In the genomic region with DNA sequence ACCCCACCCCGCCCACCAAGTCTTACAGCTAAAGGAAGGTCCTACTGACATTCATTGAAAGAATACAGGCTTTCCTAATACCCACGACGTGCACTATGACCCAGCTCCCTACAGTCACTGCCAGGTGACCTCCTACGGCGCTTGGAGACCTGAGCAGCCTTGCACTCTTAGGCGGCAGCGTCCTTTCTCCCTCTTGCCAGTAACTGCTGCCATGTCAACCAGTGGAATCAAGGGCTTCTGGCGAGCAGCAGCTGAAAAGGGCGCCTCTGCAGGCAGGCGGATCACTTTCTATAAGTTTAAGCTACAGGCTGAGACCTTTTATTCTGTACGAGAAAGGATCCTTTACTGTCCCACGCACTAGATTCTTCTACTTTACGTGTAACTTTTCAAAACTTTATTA, we compare ENCODE assay signal across 8 cellular contexts. TPM values are rescaled to one million over a fixed set of nuclear protein-coding genes. Genes with fewer than 3 reads are reported as not detected.
A peak's percentile ranks its signal among the peaks of the same experiment; 100 is the strongest.
DNase-seq lines count a peak whose midpoint lies in the region; ATAC-seq and TF ChIP-seq lines count a peak whose summit lies in the region.

No MANE protein-coding gene starts in this region.

- no peak overlapping the region for H3K23ac ChIP-seq in mesendoderm (ENCODE audit: low read length)

- DNase-seq in Right ventricle myocardium inferior (ENCODE audit: missing footprints) (peak; percentile 33), cardiac septum (ENCODE audit: low spot score) (no peak), dermis microvascular lymphatic vessel endothelial cell (ENCODE audit: low read depth in 2 of 2) (peak; percentile 51 to 76), mesendoderm (peak; percentile 70), upper lobe of right lung (peak; percentile 72), kidney glomerular epithelial cell (lab: John Stamatoyannopoulos, UW) (no peak)

- H3K4me1 ChIP-seq in OCI-LY1 (ENCODE audit: insufficient read depth, low read length, severe bottlenecking), result peaks cover 31% of the 10 kb centered on the region
- H3K4me1 ChIP-seq in mesendoderm (ENCODE audit: control insufficient read depth, low read depth, low read length), result no peaks in the 10 kb centered on the region
- peaks cover 7% of the 10 kb centered on the region for H3K4me1 ChIP-seq in upper lobe of right lung

- WGBS in mesendoderm (ENCODE audit: extremely low coverage, insufficient coverage, low lambda C conversion rate), result no CpG with 5 or more reads among the region's 13 CpGs

- H3K27ac ChIP-seq in OCI-LY1 (ENCODE audit: low read depth, low read length, poor library complexity, severe bottlenecking) (no peak overlapping the region), mesendoderm (ENCODE audit: low read depth, low read length) (no peak overlapping the region), upper lobe of right lung (peak overlapping the region; percentile 92)

- no peak overlapping the region for H3K18ac ChIP-seq in mesendoderm (ENCODE audit: low read length)

- H3K36me3 ChIP-seq in OCI-LY1 (ENCODE audit: insufficient read depth, low read length), result no peaks in the 10 kb centered on the region
- no peaks in the 10 kb centered on the region for H3K36me3 ChIP-seq in mesendoderm (ENCODE audit: control insufficient read depth, insufficient read depth, low read length)
- no peaks in the 10 kb centered on the region for H3K36me3 ChIP-seq in upper lobe of right lung

- H3K9me3 ChIP-seq in OCI-LY1 (ENCODE audit: low read length) (no peaks in the 10 kb centered on the region), upper lobe of right lung (no peaks in the 10 kb centered on the region)

- no peak overlapping the region for H2BK120ac ChIP-seq in mesendoderm (ENCODE audit: low read depth, low read length)

- no peak overlapping the region for H2BK5ac ChIP-seq in mesendoderm (ENCODE audit: low read length)

- H3K27me3 ChIP-seq in OCI-LY1 (ENCODE audit: insufficient read depth, low read length) (peaks cover 4% of the 10 kb centered on the region; the same call in 1 of the 2 replicates), mesendoderm (ENCODE audit: insufficient read depth, low read length, poor library complexity) (peaks cover 9% of the 10 kb centered on the region), upper lobe of right lung (no peaks in the 10 kb centered on the region)

- H2AFZ ChIP-seq in OCI-LY1 (ENCODE audit: low read length), result no peak overlapping the region

- H2BK15ac ChIP-seq in mesendoderm (replicated peaks; ENCODE audit: low read depth), result no peak overlapping the region

- H2AK5ac ChIP-seq in mesendoderm (ENCODE audit: low read length), result no peak overlapping the region

- H4K5ac ChIP-seq in mesendoderm (ENCODE audit: low read length), result no peak overlapping the region

- H4K8ac ChIP-seq in mesendoderm (ENCODE audit: low read depth, low read length), result no peak overlapping the region

- H3K4me2 ChIP-seq in OCI-LY1 (ENCODE audit: low read length) (no peak overlapping the region), mesendoderm (ENCODE audit: low read length) (no peak overlapping the region)

- H3K4ac ChIP-seq in mesendoderm (ENCODE audit: low read depth, low read length), result no peak overlapping the region

- no peaks in the 10 kb centered on the region for H3K9me2 ChIP-seq in OCI-LY1 (ENCODE audit: low read depth, low read length)

- H3K79me2 ChIP-seq in OCI-LY1 (ENCODE audit: insufficient read depth, low read length), result no peaks in the 10 kb centered on the region
- H3K79me2 ChIP-seq in mesendoderm (ENCODE audit: control insufficient read depth, insufficient read depth, low read length), result no peaks in the 10 kb centered on the region

- peak; percentile 44 for TF ChIP-seq CTCF in OCI-LY1 (IDR thresholded peaks at IDR 0.05; ENCODE audit: low read length)
- peak; percentile 37 for TF ChIP-seq CTCF in upper lobe of right lung (IDR thresholded peaks at IDR 0.05)

- ATAC-seq in Right ventricle myocardium inferior (no peak), upper lobe of right lung (peak; percentile 3), HG03196 (IDR thresholded peaks at IDR 0.05; ENCODE audit: unreplicated experiment) (no peak)

- H3K79me1 ChIP-seq in mesendoderm (ENCODE audit: low read length), result no peaks in the 10 kb centered on the region

- no peaks in the 10 kb centered on the region for H4K20me1 ChIP-seq in OCI-LY1 (ENCODE audit: insufficient read depth, low read length)

- no peaks in the 10 kb centered on the region for H3F3A ChIP-seq in OCI-LY1 (ENCODE audit: insufficient read depth, low read length)

- H3K4me3 ChIP-seq in OCI-LY1 (ENCODE audit: low read depth, low read length, poor library complexity, severe bottlenecking) (no peak overlapping the region), mesendoderm (ENCODE audit: low read length) (no peak overlapping the region), upper lobe of right lung (peak overlapping the region; percentile 86)

- intact Hi-C loops in Right ventricle myocardium inferior (cut with DNase I), result loop anchor here (2.0 to 10.0 kb wide), 2 partner anchors 61 to 119 kb away; no protein-coding TSS in a partner anchor
- intact Hi-C loops in cardiac septum (cut with DNase I), result loop anchor here (5.0 kb wide), 1 partner anchor 217 kb away; no protein-coding TSS in a partner anchor
- intact Hi-C loops in upper lobe of right lung (cut with DNase I), result loop anchor here (10.0 kb wide), 1 partner anchor 219 kb away; no protein-coding TSS in a partner anchor

- H3K56ac ChIP-seq in mesendoderm (ENCODE audit: low read length), result no peak overlapping the region

- no peak overlapping the region for H3K9ac ChIP-seq in OCI-LY1 (ENCODE audit: low read length)
- H3K9ac ChIP-seq in mesendoderm (ENCODE audit: low read length), result no peak overlapping the region

RNA-seq across cellular contexts. Expression of gene KCTD12, which starts 2.0 kb away (rescaled TPM):
- total RNA-seq in Right ventricle myocardium inferior, result 42.8 TPM
- total RNA-seq in cardiac septum, result 34.9 TPM
- 142 and 301 TPM in 2 replicates for total RNA-seq in dermis microvascular lymphatic vessel endothelial cell
- 3.4 TPM for polyA plus RNA-seq in mesendoderm (2013, experiment 1 of 2)
- polyA plus RNA-seq in mesendoderm (2013, experiment 2 of 2), result 3.6 TPM
- 152 TPM for total RNA-seq in upper lobe of right lung

Comparison
In these comparisons a context has a peak if more than half of its experiments do, and no peak if none do; other contexts are left out.
1. DNase-seq: peak in Right ventricle myocardium inferior (single experiment), dermis microvascular lymphatic vessel endothelial cell (2 of 2), mesendoderm (single experiment) and upper lobe of right lung (single experiment); none in cardiac septum (single experiment) and kidney glomerular epithelial cell (single experiment).